Comparison of ENCODE assay signal across 8 cellular contexts in genomic region chr17:75864887-75865286, GRCh38. TPM values are rescaled to one million over a fixed set of nuclear protein-coding genes. Genes with fewer than 3 reads are reported as not detected.
DNase-seq lines count a peak whose midpoint lies in the region; ATAC-seq, FAIRE-seq and TF ChIP-seq lines count a peak whose summit lies in the region.
"Not testable (repeated sequence)": the region's sequence is repeated elsewhere in the genome, so short reads cannot be mapped to it uniquely, and the experiment has no call there.

No MANE protein-coding gene starts in this region.

- TF ChIP-seq POLR2A in GM18505 (IDR thresholded peaks at IDR 0.05; ENCODE audit: borderline replicate concordance, extremely low read depth, insufficient read depth, insufficient read length); GM12878 (IDR thresholded peaks at IDR 0.05; ENCODE audit: low read depth, low read length): not testable (repeated sequence)

- H4K20me1 ChIP-seq in GM12878 (ENCODE audit: control insufficient read depth, insufficient read depth), result not testable (repeated sequence)

- not testable (repeated sequence) for H3K9me3 Mint-ChIP-seq in activated B cell treated with CpG ODN at 0.5 μM for 24 hours

- H3K79me2 ChIP-seq in GM12878 (ENCODE audit: control insufficient read depth, insufficient read depth, low read length), result not testable (repeated sequence)

- H2BK12ac ChIP-seq in neuronal stem cell (ENCODE audit: low read length), result not testable (repeated sequence)

- not testable (repeated sequence) for H3K36me3 Mint-ChIP-seq in activated B cell treated with CpG ODN at 0.5 μM for 24 hours (ENCODE audit: low read depth)

- not testable (repeated sequence) for H3K18ac ChIP-seq in neuronal stem cell (ENCODE audit: low read length)

- H3K4me1 Mint-ChIP-seq in activated B cell treated with CpG ODN at 0.5 μM for 24 hours, result peaks cover 25% of the 10 kb centered on the region

- not testable (repeated sequence) for H4K8ac ChIP-seq in neuronal stem cell (ENCODE audit: low read depth, low read length)

- H3K4me2 ChIP-seq in GM12878 (ENCODE audit: control insufficient read depth, insufficient read depth), result peak overlapping the region; percentile 22
- not testable (repeated sequence) for H3K4me2 ChIP-seq in neuronal stem cell (ENCODE audit: insufficient read depth, low read length, poor library complexity, severe bottlenecking)

- peak overlapping the region; percentile 29 for H3K27ac ChIP-seq in GM12878 (ENCODE audit: control insufficient read depth, insufficient read depth)
- H3K27ac ChIP-seq in heart right ventricle, result peak overlapping the region in 9 of 10 donors; percentile 53 to 82 (median 73)
- H3K27ac ChIP-seq in neuronal stem cell (replicated peaks; ENCODE audit: low read length), result not testable (repeated sequence)
- H3K27ac ChIP-seq in tibial artery, result peak overlapping the region; percentile 46 to 73

- TF ChIP-seq RAD21 in GM12878 (IDR thresholded peaks at IDR 0.05; ENCODE audit: insufficient read depth, low read depth, low read length), result not testable (repeated sequence)

- H2AK5ac ChIP-seq in neuronal stem cell (ENCODE audit: low read depth, low read length), result peak overlapping the region; percentile 35

- H3K4me1 ChIP-seq in GM12878 (ENCODE audit: control insufficient read depth, insufficient read depth, low read length) (peaks cover 17% of the 10 kb centered on the region), heart right ventricle (peaks cover 11 to 42% (median 30%) of the 10 kb centered on the region in 9 donors), neuronal stem cell (ENCODE audit: control insufficient read depth in 2 of 2, insufficient read depth in 1 of 2, low read depth in 1 of 2, low read length in 2 of 2) (peaks cover 7 to 20% of the 10 kb centered on the region in 2 donors), tibial artery (peaks cover 4 to 30% (median 24%) of the 10 kb centered on the region in 4 donors)

- DNase-seq in activated B cell treated with CpG ODN at 0.5 μM for 24 hours; GM12878 (ENCODE audit: low read depth, low spot score); heart right ventricle; neuronal stem cell (ENCODE audit: low spot score); tibial artery: not testable (repeated sequence)

- ATAC-seq in GM18505 (IDR thresholded peaks at IDR 0.05; ENCODE audit: unreplicated experiment) (peak; percentile 31), GM21717 (IDR thresholded peaks at IDR 0.05; ENCODE audit: unreplicated experiment) (peak; percentile 28), HG03521 (IDR thresholded peaks at IDR 0.05; ENCODE audit: unreplicated experiment) (peak; percentile 10), activated B cell treated with CpG ODN at 0.5 μM for 24 hours (ENCODE audit: low read depth) (peak; percentile 13), GM12878 (peak; percentile 39)
- not testable (repeated sequence) for ATAC-seq in heart right ventricle

- H2BK5ac ChIP-seq in neuronal stem cell (ENCODE audit: low read length), result not testable (repeated sequence)

- H3K79me1 ChIP-seq in neuronal stem cell (ENCODE audit: low read depth, low read length), result not testable (repeated sequence)

- H3K27ac Mint-ChIP-seq in activated B cell treated with CpG ODN at 0.5 μM for 24 hours, result peak overlapping the region; percentile 86

- not testable (repeated sequence) for H2AFZ ChIP-seq in GM12878 (ENCODE audit: control insufficient read depth, low read depth, low read length)
- peak overlapping the region; percentile 73 for H2AFZ ChIP-seq in neuronal stem cell (ENCODE audit: low read length)

- H3K4me3 ChIP-seq in GM12878, result peak overlapping the region; percentile 22; the same call in 1 of the 2 replicates
- peak overlapping the region in 1 of 10 donors; percentile 2 for H3K4me3 ChIP-seq in heart right ventricle
- not testable (repeated sequence) for H3K4me3 ChIP-seq in neuronal stem cell (ENCODE audit: low read length in 2 of 2); tibial artery

- not testable (repeated sequence) for TF ChIP-seq EP300 in GM12878 (IDR thresholded peaks at IDR 0.05; ENCODE audit: borderline replicate concordance in 1 of 2, control insufficient read depth in 1 of 2, low read depth in 2 of 2, low read length in 2 of 2)

- not testable (repeated sequence) for H2BK15ac ChIP-seq in neuronal stem cell (ENCODE audit: low read length)

- not testable (repeated sequence) for H3K36me3 ChIP-seq in GM12878 (ENCODE audit: control insufficient read depth in 2 of 2, insufficient read depth in 2 of 2, low read length in 1 of 2); heart right ventricle; neuronal stem cell (replicated peaks in 1 of 2; ENCODE audit: control insufficient read depth in 2 of 2, insufficient read depth in 2 of 2, low read length in 2 of 2); tibial artery

- BruUV-seq in GM12878 (replicated peaks; lab: Mats Ljungman, UMichigan), result not testable (repeated sequence)

- H4K91ac ChIP-seq in neuronal stem cell (ENCODE audit: low read depth, low read length, poor library complexity), result not testable (repeated sequence)

- not testable (repeated sequence) for H3K14ac ChIP-seq in neuronal stem cell (ENCODE audit: low read length)

- RAD21 ChIA-PET in GM12878 (lab: Charles Lee; ENCODE audit: unreplicated experiment), result interaction anchor here (0.7 to 1.3 kb wide), 5 partner anchors 11 to 32 kb away, joined by 3 to 5 read pairs (median 3); partner anchors contain the start of gene TRIM65

- CTCF ChIA-PET in activated B cell treated with CpG ODN at 0.5 μM for 24 hours (lab: Charles Lee) (interaction anchor here (0.7 to 2.1 kb wide), 5 partner anchors 9 to 17 kb away, joined by 3 to 9 read pairs (median 4); partner anchors contain the start of gene WBP2), GM12878 (lab: Yijun Ruan, JAX) (interaction anchor here (0.6 to 2.1 kb wide), 9 partner anchors 8 to 112 kb away, joined by 3 to 8 read pairs (median 3); partner anchors contain the start of genes TRIM65 and WBP2)

- WGBS in GM12878 (ENCODE audit: insufficient coverage, insufficient replicate concordance, low lambda C conversion rate, missing lambda C conversion rate), result 13% methylated on average over 1 of the region's 4 CpGs
- 84 to 86% methylated on average over 4 of the region's 4 CpGs for WGBS in heart right ventricle, 2 donors
- WGBS in neuronal stem cell (ENCODE audit: extremely low coverage in 2 of 2, insufficient read length in 2 of 2, insufficient replicate concordance in 1 of 2), 2 donors, result no CpG with 5 or more reads among the region's 4 CpGs

- POLR2A ChIA-PET in activated B cell treated with CpG ODN at 0.5 μM for 24 hours (lab: Charles Lee), result interaction anchor here (0.6 to 3.4 kb wide), 11 partner anchors 10 to 652 kb away, joined by 3 to 27 read pairs (median 4); partner anchors contain the start of genes UNC13D and WBP2
- POLR2A ChIA-PET in GM12878 (lab: Charles Lee), result interaction anchor here (0.6 to 1.7 kb wide), 6 partner anchors 9 to 105 kb away, joined by 3 to 16 read pairs (median 5); partner anchors contain the start of genes TRIM47 and WBP2

- intact Hi-C loops in activated B cell treated with CpG ODN at 0.5 μM for 24 hours (cut with micrococcal nuclease), result loop anchor here (1.0 kb wide), 2 partner anchors 10 to 12 kb away; partner anchors contain the start of gene WBP2
- intact Hi-C loops in GM12878 (cut with micrococcal nuclease; ENCODE audit: unreplicated experiment); heart right ventricle (cut with DNase I); tibial artery (cut with DNase I; ENCODE audit: low total_unique reads): not testable (repeated sequence)

- H3K27me3 ChIP-seq in GM12878 (replicated peaks in 1 of 2; ENCODE audit: control insufficient read depth in 2 of 2, insufficient read depth in 2 of 2, low read length in 1 of 2); heart right ventricle; neuronal stem cell (ENCODE audit: control insufficient read depth in 3 of 3, insufficient read depth in 3 of 3, low read depth in 1 of 3, low read length in 3 of 3); tibial artery: not testable (repeated sequence)

- not testable (repeated sequence) for H3K9me3 ChIP-seq in GM12878 (replicated peaks; ENCODE audit: control insufficient read depth, insufficient read depth, low read length); heart right ventricle; neuronal stem cell (replicated peaks in 1 of 2; ENCODE audit: control insufficient read depth in 2 of 2, insufficient read depth in 1 of 2, low read depth in 1 of 2, low read length in 2 of 2); tibial artery

- not testable (repeated sequence) for H3K4me3 Mint-ChIP-seq in activated B cell treated with CpG ODN at 0.5 μM for 24 hours

- not testable (repeated sequence) for H3K23ac ChIP-seq in neuronal stem cell (ENCODE audit: low read depth, low read length, poor library complexity)

- FAIRE-seq in GM12878 (lab: Jason Lieb, UNC), result not testable (repeated sequence)

- not testable (repeated sequence) for TF ChIP-seq CTCF in activated B cell treated with CpG ODN at 0.5 μM for 24 hours (IDR thresholded peaks at IDR 0.05); GM12878 (IDR thresholded peaks at IDR 0.05 in 2 of 3, conservative IDR thresholded peaks at IDR 0.05 in 1 of 3; ENCODE audit: control insufficient read depth in 2 of 3, extremely low read depth in 1 of 3, insufficient read depth in 1 of 3, low read depth in 3 of 3, low read length in 3 of 3); heart right ventricle (IDR thresholded peaks at IDR 0.05); tibial artery (IDR thresholded peaks at IDR 0.05)

- H3K9ac ChIP-seq in GM12878 (ENCODE audit: control insufficient read depth, insufficient read depth, low read length); neuronal stem cell (ENCODE audit: low read depth, low read length, poor library complexity): not testable (repeated sequence)

- in situ Hi-C loops in GM12878 (cut with MboI), result not testable (repeated sequence)

- not testable (repeated sequence) for H3K4ac ChIP-seq in neuronal stem cell (ENCODE audit: low read length)

- not testable (repeated sequence) for H3K27me3 Mint-ChIP-seq in activated B cell treated with CpG ODN at 0.5 μM for 24 hours

- SMC1A ChIA-PET in GM12878 (lab: Charles Lee; ENCODE audit: uncharacterized antibody, unreplicated experiment), result interaction anchor here (0.7 to 1.4 kb wide), 8 partner anchors 9 to 140 kb away, joined by 3 to 6 read pairs (median 3); partner anchors contain the start of gene WBP2

- H2BK120ac ChIP-seq in neuronal stem cell (ENCODE audit: low read depth, low read length), result not testable (repeated sequence)

RNA-seq across cellular contexts. Expression of gene WBP2, which starts 9.8 kb away (rescaled TPM):
- total RNA-seq in activated B cell treated with CpG ODN at 0.5 μM for 24 hours, result 66.0 and 68.7 TPM in 2 replicates
- total RNA-seq in GM12878 (2013; cell fraction: nucleolus; rRNA removed), result 24.5 and 27.7 TPM in 2 replicates
- 26.0 and 28.4 TPM in 2 replicates for total RNA-seq in GM12878 (2014; rRNA removed)
- 11.8 and 12.1 TPM in 2 replicates for total RNA-seq in GM12878 (2014; rRNA removed; fragmentation: Illumina TruSeq; extraction: Trizol)
- total RNA-seq in GM12878 (2021), result 53.9 and 56.4 TPM in 2 replicates
- polyA plus RNA-seq in GM12878 (2011; ENCODE audit: low read depth), result 45.2 TPM
- polyA plus RNA-seq in GM12878 (2011; rRNA removed), result 12.7 and 18.6 TPM in 2 replicates
- 18.8 and 21.9 TPM in 2 replicates for polyA plus RNA-seq in GM12878 (2011; cell fraction: cytosol; rRNA removed)
- 60.2 and 65.4 TPM in 2 replicates for polyA plus RNA-seq in GM12878 (2011; cell fraction: nucleus; rRNA removed)
- polyA plus RNA-seq in GM12878 (2012), result 80.3 and 82.1 TPM in 2 replicates
- polyA plus RNA-seq in GM12878 (2014; fragmentation: Illumina TruSeq; extraction: Trizol), result 40.8 and 53.4 TPM in 2 replicates
- polyA plus RNA-seq in GM12878 (2014; fragmentation: Nextera tagmentation; extraction: Ambion mirVana), result 1 to 10 TPM; 1.5 to 3.0 TPM
- polyA plus RNA-seq in GM12878 (2014; rRNA removed), result 26.6 and 30.9 TPM in 2 replicates
- 10 to 100 TPM; 49.8 to 57.3 TPM for polyA plus RNA-seq in GM12878 (2016; fragmentation: Nextera tagmentation; extraction: Ambion mirVana)
- 20.7 and 21.9 TPM in 2 replicates for polyA minus RNA-seq in GM12878 (2011; rRNA and poly(A)+ RNA removed)
- 11.9 and 13.1 TPM in 2 replicates for polyA minus RNA-seq in GM12878 (2011; cell fraction: cytosol; rRNA and poly(A)+ RNA removed)
- 21.2 and 23.5 TPM in 2 replicates for polyA minus RNA-seq in GM12878 (2011; cell fraction: nucleus; rRNA and poly(A)+ RNA removed)
- total RNA-seq in heart right ventricle, result 100 to 1,000 TPM; 130 to 210 (median 173) TPM
- polyA plus RNA-seq in heart right ventricle, result 100 to 1,000 TPM; 155 to 205 TPM
- 80.4 TPM for polyA plus RNA-seq in neuronal stem cell (2013, experiment 1 of 2)
- polyA plus RNA-seq in neuronal stem cell (2013, experiment 2 of 2), result 79.8 TPM

RNA-seq across cellular contexts. Expression of gene TRIM47, which starts 13.5 kb away (rescaled TPM):
- total RNA-seq in activated B cell treated with CpG ODN at 0.5 μM for 24 hours (3.1 and 3.5 TPM in 2 replicates), GM12878 (2014; rRNA removed) (9.6 and 9.8 TPM in 2 replicates), GM12878 (2014; rRNA removed; fragmentation: Illumina TruSeq; extraction: Trizol) (3.7 and 4.3 TPM in 2 replicates), GM12878 (2021) (8.6 and 9.8 TPM in 2 replicates), heart right ventricle (10 to 100 TPM in 9 of 10 donors, 1 to 10 TPM in 1; 9.3 to 53.1 (median 21.5) TPM)
- 4.6 and 7.4 TPM in 2 replicates for total RNA-seq in GM12878 (2013; cell fraction: nucleolus; rRNA removed)
- polyA plus RNA-seq in GM12878 (2011; ENCODE audit: low read depth), result 0.16 TPM
- polyA plus RNA-seq in GM12878 (2011; rRNA removed) (0.12 and 0.35 TPM in 2 replicates), GM12878 (2014; fragmentation: Illumina TruSeq; extraction: Trizol) (0.84 and 4.6 TPM in 2 replicates), GM12878 (2014; fragmentation: Nextera tagmentation; extraction: Ambion mirVana) (1 to 10 TPM in 1 of 2 experiments, under 1 TPM in 1; 0.79 to 1.8 TPM), GM12878 (2014; rRNA removed) (8.4 and 11.3 TPM in 2 replicates), GM12878 (2016; fragmentation: Nextera tagmentation; extraction: Ambion mirVana) (1 to 10 TPM; 6.1 to 9.7 TPM), heart right ventricle (10 to 100 TPM; 22.4 to 48.7 TPM)
- polyA plus RNA-seq in GM12878 (2011; cell fraction: cytosol; rRNA removed), result 0.64 and 0.93 TPM in 2 replicates
- 0.48 and 1.5 TPM in 2 replicates for polyA plus RNA-seq in GM12878 (2011; cell fraction: nucleus; rRNA removed)
- polyA plus RNA-seq in GM12878 (2012), result 0.67 and 0.97 TPM in 2 replicates
- not detected in 2 replicates for polyA minus RNA-seq in GM12878 (2011; rRNA and poly(A)+ RNA removed)
- polyA minus RNA-seq in GM12878 (2011; cell fraction: cytosol; rRNA and poly(A)+ RNA removed), result 0.73 TPM in 1 of 2 replicates, not detected in the other
- 0.96 and 0.97 TPM in 2 replicates for polyA minus RNA-seq in GM12878 (2011; cell fraction: nucleus; rRNA and poly(A)+ RNA removed)
- 1.2 TPM for polyA plus RNA-seq in neuronal stem cell (2013, experiment 1 of 2)
- 0.68 TPM for polyA plus RNA-seq in neuronal stem cell (2013, experiment 2 of 2)

RNA-seq across cellular contexts. Expression of gene UNC13D, which starts 20.7 kb away (rescaled TPM):
- total RNA-seq in activated B cell treated with CpG ODN at 0.5 μM for 24 hours, result 90.4 and 102 TPM in 2 replicates
- total RNA-seq in GM12878 (2013; cell fraction: nucleolus; rRNA removed), result 128 and 142 TPM in 2 replicates
- total RNA-seq in GM12878 (2014; rRNA removed), result 37.9 and 45.2 TPM in 2 replicates
- total RNA-seq in GM12878 (2014; rRNA removed; fragmentation: Illumina TruSeq; extraction: Trizol), result 10.0 and 10.3 TPM in 2 replicates
- total RNA-seq in GM12878 (2021), result 58.6 and 63.9 TPM in 2 replicates
- polyA plus RNA-seq in GM12878 (2011; ENCODE audit: low read depth), result 46.6 TPM
- 9.2 and 15.5 TPM in 2 replicates for polyA plus RNA-seq in GM12878 (2011; rRNA removed)
- 11.1 and 15.5 TPM in 2 replicates for polyA plus RNA-seq in GM12878 (2011; cell fraction: cytosol; rRNA removed)
- 157 and 179 TPM in 2 replicates for polyA plus RNA-seq in GM12878 (2011; cell fraction: nucleus; rRNA removed)
- polyA plus RNA-seq in GM12878 (2012), result 42.6 and 46.6 TPM in 2 replicates
- 4.0 and 14.4 TPM in 2 replicates for polyA plus RNA-seq in GM12878 (2014; fragmentation: Illumina TruSeq; extraction: Trizol)
- 1 to 10 TPM in 1 of 2 experiments, under 1 TPM in 1; 0.32 to 1.6 TPM for polyA plus RNA-seq in GM12878 (2014; fragmentation: Nextera tagmentation; extraction: Ambion mirVana)
- polyA plus RNA-seq in GM12878 (2014; rRNA removed), result 37.1 and 46.0 TPM in 2 replicates
- polyA plus RNA-seq in GM12878 (2016; fragmentation: Nextera tagmentation; extraction: Ambion mirVana), result 10 to 100 TPM; 34.9 to 37.4 TPM
- 12.5 and 23.1 TPM in 2 replicates for polyA minus RNA-seq in GM12878 (2011; rRNA and poly(A)+ RNA removed)
- polyA minus RNA-seq in GM12878 (2011; cell fraction: cytosol; rRNA and poly(A)+ RNA removed), result 9.7 and 12.6 TPM in 2 replicates
- 47.1 and 66.4 TPM in 2 replicates for polyA minus RNA-seq in GM12878 (2011; cell fraction: nucleus; rRNA and poly(A)+ RNA removed)
- 10 to 100 TPM in 3 of 10 donors, 1 to 10 TPM in 7; 5.5 to 20.7 (median 8.5) TPM for total RNA-seq in heart right ventricle
- polyA plus RNA-seq in heart right ventricle, result 10 to 100 TPM in 1 of 2 donors, 1 to 10 TPM in 1; 3.0 to 12.6 TPM
- 1.4 TPM for polyA plus RNA-seq in neuronal stem cell (2013, experiment 1 of 2)
- polyA plus RNA-seq in neuronal stem cell (2013, experiment 2 of 2), result 0.90 TPM

RNA-seq across cellular contexts. Expression of gene TRIM65, which starts 31.9 kb away (rescaled TPM):
- 20.0 and 22.4 TPM in 2 replicates for total RNA-seq in activated B cell treated with CpG ODN at 0.5 μM for 24 hours
- 10.6 and 14.1 TPM in 2 replicates for total RNA-seq in GM12878 (2013; cell fraction: nucleolus; rRNA removed)
- total RNA-seq in GM12878 (2014; rRNA removed), result 21.0 and 26.0 TPM in 2 replicates
- total RNA-seq in GM12878 (2014; rRNA removed; fragmentation: Illumina TruSeq; extraction: Trizol), result 10.1 and 11.6 TPM in 2 replicates
- 21.8 and 23.0 TPM in 2 replicates for total RNA-seq in GM12878 (2021)
- 3.9 TPM for polyA plus RNA-seq in GM12878 (2011; ENCODE audit: low read depth)
- polyA plus RNA-seq in GM12878 (2011; rRNA removed), result 3.9 and 6.0 TPM in 2 replicates
- polyA plus RNA-seq in GM12878 (2011; cell fraction: cytosol; rRNA removed), result 7.4 and 8.5 TPM in 2 replicates
- polyA plus RNA-seq in GM12878 (2011; cell fraction: nucleus; rRNA removed), result 6.4 and 8.0 TPM in 2 replicates
- 7.9 and 8.1 TPM in 2 replicates for polyA plus RNA-seq in GM12878 (2012)
- polyA plus RNA-seq in GM12878 (2014; fragmentation: Illumina TruSeq; extraction: Trizol), result 7.2 and 10.0 TPM in 2 replicates
- polyA plus RNA-seq in GM12878 (2014; fragmentation: Nextera tagmentation; extraction: Ambion mirVana), result 1 to 10 TPM; 1.4 to 3.8 TPM
- polyA plus RNA-seq in GM12878 (2014; rRNA removed), result 18.8 and 19.5 TPM in 2 replicates
- polyA plus RNA-seq in GM12878 (2016; fragmentation: Nextera tagmentation; extraction: Ambion mirVana), result 10 to 100 TPM in 1 of 2 experiments, 1 to 10 TPM in 1; 3.2 to 16.2 TPM
- polyA minus RNA-seq in GM12878 (2011; rRNA and poly(A)+ RNA removed), result 2.4 and 6.8 TPM in 2 replicates
- 2.0 and 2.1 TPM in 2 replicates for polyA minus RNA-seq in GM12878 (2011; cell fraction: cytosol; rRNA and poly(A)+ RNA removed)
- polyA minus RNA-seq in GM12878 (2011; cell fraction: nucleus; rRNA and poly(A)+ RNA removed), result 2.2 and 4.6 TPM in 2 replicates
- total RNA-seq in heart right ventricle, result 10 to 100 TPM in 1 of 10 donors, 1 to 10 TPM in 9; 5.1 to 12.7 (median 8.9) TPM
- polyA plus RNA-seq in heart right ventricle, result 10 to 100 TPM in 1 of 2 donors, 1 to 10 TPM in 1; 5.6 to 16.7 TPM
- polyA plus RNA-seq in neuronal stem cell (2013, experiment 1 of 2), result 15.8 TPM
- polyA plus RNA-seq in neuronal stem cell (2013, experiment 2 of 2), result 14.6 TPM

RNA-seq across cellular contexts. Expression of gene MRPL38, which starts 39.8 kb away (rescaled TPM):
- total RNA-seq in activated B cell treated with CpG ODN at 0.5 μM for 24 hours (132 and 137 TPM in 2 replicates), GM12878 (2014; rRNA removed) (39.3 and 43.8 TPM in 2 replicates), GM12878 (2014; rRNA removed; fragmentation: Illumina TruSeq; extraction: Trizol) (49.3 and 52.1 TPM in 2 replicates), GM12878 (2021) (145 and 161 TPM in 2 replicates), heart right ventricle (100 to 1,000 TPM in 4 of 10 donors, 10 to 100 TPM in 6; 89.6 to 144 (median 96.5) TPM)
- 53.2 and 65.9 TPM in 2 replicates for total RNA-seq in GM12878 (2013; cell fraction: nucleolus; rRNA removed)
- polyA plus RNA-seq in GM12878 (2011; ENCODE audit: low read depth), result 17.8 TPM
- polyA plus RNA-seq in GM12878 (2011; rRNA removed) (21.8 and 54.1 TPM in 2 replicates), GM12878 (2014; fragmentation: Illumina TruSeq; extraction: Trizol) (13.1 and 44.1 TPM in 2 replicates), GM12878 (2014; fragmentation: Nextera tagmentation; extraction: Ambion mirVana) (10 to 100 TPM in 1 of 2 experiments, 1 to 10 TPM in 1; 6.6 to 20.1 TPM), GM12878 (2014; rRNA removed) (76.9 and 84.1 TPM in 2 replicates), GM12878 (2016; fragmentation: Nextera tagmentation; extraction: Ambion mirVana) (100 to 1,000 TPM; 204 to 205 TPM), heart right ventricle (100 to 1,000 TPM in 1 of 2 donors, 10 to 100 TPM in 1; 86.0 to 160 TPM)
- polyA plus RNA-seq in GM12878 (2011; cell fraction: cytosol; rRNA removed), result 63.0 and 88.7 TPM in 2 replicates
- polyA plus RNA-seq in GM12878 (2011; cell fraction: nucleus; rRNA removed), result 286 and 298 TPM in 2 replicates
- 44.0 and 47.0 TPM in 2 replicates for polyA plus RNA-seq in GM12878 (2012)
- 25.1 and 39.7 TPM in 2 replicates for polyA minus RNA-seq in GM12878 (2011; rRNA and poly(A)+ RNA removed)
- polyA minus RNA-seq in GM12878 (2011; cell fraction: cytosol; rRNA and poly(A)+ RNA removed), result 21.5 and 33.3 TPM in 2 replicates
- polyA minus RNA-seq in GM12878 (2011; cell fraction: nucleus; rRNA and poly(A)+ RNA removed), result 36.5 and 65.6 TPM in 2 replicates
- 48.0 TPM for polyA plus RNA-seq in neuronal stem cell (2013, experiment 1 of 2)
- polyA plus RNA-seq in neuronal stem cell (2013, experiment 2 of 2), result 48.3 TPM
